ENCODE assay signal across 8 cellular contexts in the genomic region with DNA sequence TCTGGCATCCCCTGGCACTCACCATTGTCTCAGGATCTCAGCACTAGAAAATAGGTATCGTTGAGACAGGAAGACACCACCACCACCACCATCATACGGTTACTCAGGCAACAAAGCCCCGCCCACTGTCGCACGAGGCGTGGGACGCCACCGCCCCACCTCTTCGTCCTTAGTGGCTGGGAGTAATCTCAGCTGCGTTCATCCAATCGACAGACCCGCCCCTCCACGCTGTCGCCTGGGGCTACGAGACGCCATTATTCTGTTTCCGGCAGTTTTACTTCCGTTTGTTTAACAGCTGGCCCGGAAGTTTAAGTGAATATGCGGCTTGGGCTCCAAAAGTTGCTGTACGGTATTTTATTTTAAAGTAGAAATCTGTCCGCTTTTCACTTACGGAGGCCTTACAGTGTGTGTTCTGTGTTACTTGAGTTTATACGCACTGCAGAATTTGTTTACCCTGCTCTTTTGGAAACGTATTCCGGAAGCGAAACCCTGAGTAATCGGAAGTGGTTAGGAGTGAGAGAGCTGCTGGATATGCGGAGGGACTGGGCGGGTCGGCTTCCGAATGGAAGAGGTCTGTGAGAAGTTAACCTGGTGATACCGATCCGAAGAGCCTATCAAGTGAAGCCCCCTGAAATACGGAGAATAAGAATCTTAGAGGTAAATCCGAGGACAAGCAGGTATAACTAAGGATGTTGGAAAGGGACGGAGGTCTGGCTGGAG. TPM values are rescaled to one million over a fixed set of nuclear protein-coding genes. Genes with fewer than 3 reads are reported as not detected.
A peak's percentile ranks its signal among the peaks of the same experiment; 100 is the strongest.
DNase-seq lines count a peak whose midpoint lies in the region; ATAC-seq and TF ChIP-seq lines count a peak whose summit lies in the region.

A gene with protein sequence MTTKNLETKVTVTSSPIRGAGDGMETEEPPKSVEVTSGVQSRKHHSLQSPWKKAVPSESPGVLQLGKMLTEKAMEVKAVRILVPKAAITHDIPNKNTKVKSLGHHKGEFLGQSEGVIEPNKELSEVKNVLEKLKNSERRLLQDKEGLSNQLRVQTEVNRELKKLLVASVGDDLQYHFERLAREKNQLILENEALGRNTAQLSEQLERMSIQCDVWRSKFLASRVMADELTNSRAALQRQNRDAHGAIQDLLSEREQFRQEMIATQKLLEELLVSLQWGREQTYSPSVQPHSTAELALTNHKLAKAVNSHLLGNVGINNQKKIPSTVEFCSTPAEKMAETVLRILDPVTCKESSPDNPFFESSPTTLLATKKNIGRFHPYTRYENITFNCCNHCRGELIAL (plus strand): TSS at position 510 of the 720 bp plus-strand sequence. CDS start 1,328 bp downstream, outside the sequence.
A gene with protein sequence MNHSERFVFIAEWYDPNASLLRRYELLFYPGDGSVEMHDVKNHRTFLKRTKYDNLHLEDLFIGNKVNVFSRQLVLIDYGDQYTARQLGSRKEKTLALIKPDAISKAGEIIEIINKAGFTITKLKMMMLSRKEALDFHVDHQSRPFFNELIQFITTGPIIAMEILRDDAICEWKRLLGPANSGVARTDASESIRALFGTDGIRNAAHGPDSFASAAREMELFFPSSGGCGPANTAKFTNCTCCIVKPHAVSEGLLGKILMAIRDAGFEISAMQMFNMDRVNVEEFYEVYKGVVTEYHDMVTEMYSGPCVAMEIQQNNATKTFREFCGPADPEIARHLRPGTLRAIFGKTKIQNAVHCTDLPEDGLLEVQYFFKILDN (minus strand): TSS at position 112 of the 720 bp plus-strand sequence. CDS start 87 bp downstream, at position 25.

- no peaks in the 10 kb centered on the region for H3K9me3 ChIP-seq in esophagus squamous epithelium
- peaks cover 0 to 3% of the 10 kb centered on the region in 2 donors for H3K9me3 ChIP-seq in muscle layer of duodenum (ENCODE audit: control insufficient read depth in 1 of 2, low read length in 2 of 2)

- H3K27me3 Mint-ChIP-seq in activated T-cell treated with anti-CD3 and anti-CD28 coated beads, Interleukin-2, amount 50 U/mL, for 24 hours: no peaks in the 10 kb centered on the region

- H3K4me1 Mint-ChIP-seq in activated T-cell treated with anti-CD3 and anti-CD28 coated beads, Interleukin-2, amount 50 U/mL, for 24 hours (ENCODE audit: low read depth): peaks cover 36% of the 10 kb centered on the region

- H3K27me3 ChIP-seq in esophagus squamous epithelium: no peaks in the 10 kb centered on the region
- H3K27me3 ChIP-seq in muscle layer of duodenum (ENCODE audit: low read depth, low read length): no peaks in the 10 kb centered on the region

- no peak for TF ChIP-seq CTCF in esophagus squamous epithelium (IDR thresholded peaks at IDR 0.05)

- intact Hi-C loops in esophagus squamous epithelium (cut with DNase I): loop anchor here (10.0 kb wide), 1 partner anchor 177 kb away; no protein-coding TSS in a partner anchor

- H3K9me3 Mint-ChIP-seq in activated T-cell treated with anti-CD3 and anti-CD28 coated beads, Interleukin-2, amount 50 U/mL, for 24 hours: peaks cover 5% of the 10 kb centered on the region

- H3K27ac Mint-ChIP-seq in activated T-cell treated with anti-CD3 and anti-CD28 coated beads, Interleukin-2, amount 50 U/mL, for 24 hours: no peak within 1 kb of the TSS

- ATAC-seq in GM21723 (IDR thresholded peaks at IDR 0.05; ENCODE audit: unreplicated experiment): peak; percentile 95

- peaks cover 0 to 40% (median 4%) of the 10 kb centered on the region in 3 donors for H3K4me1 ChIP-seq in esophagus squamous epithelium
- H3K4me1 ChIP-seq in muscle layer of duodenum (ENCODE audit: control insufficient read depth in 1 of 2, insufficient read depth in 2 of 2, low read length in 2 of 2): peaks cover 7 to 24% of the 10 kb centered on the region in 2 donors

- 0 to 1% methylated on average over 31 to 36 of the region's 37 CpGs for WGBS in esophagus squamous epithelium, 2 donors

- DNase-seq in DMS153 treated with DMSO at 0.1 percent for 48 hours (lab: John Stamatoyannopoulos, UW; ENCODE audit: unreplicated experiment) (peak; percentile 99), KG1 (lab: John Stamatoyannopoulos, UW) (peak; percentile 98), esophagus squamous epithelium (lab: John Stamatoyannopoulos, UW) (peak; percentile 84)
- peak; percentile 98 for DNase-seq in activated T-cell treated with anti-CD3 and anti-CD28 coated beads, Interleukin-2, amount 50 U/mL, for 24 hours
- peak; percentile 98 for DNase-seq in stimulated activated CD8-positive, alpha-beta memory T cell treated with anti-CD3 and anti-CD28 coated beads, Interleukin-7, amount 100 ng/mL, for 4 hours (ENCODE audit: low read depth in 2 of 2)

- peak in 2 of 4 donors; percentile 13 to 59 for TF ChIP-seq POLR2A in esophagus squamous epithelium (IDR thresholded peaks at IDR 0.05)

- H3K27ac ChIP-seq in esophagus squamous epithelium: peak within 1 kb of the TSS; percentile 78 to 93 (median 90)
- peak within 1 kb of the TSS; percentile 88 for H3K27ac ChIP-seq in muscle layer of duodenum (ENCODE audit: low read length)

- H3K4me3 ChIP-seq in esophagus squamous epithelium (peak within 1 kb of the TSS; percentile 55 to 82 (median 74)), muscle layer of duodenum (ENCODE audit: low read depth in 1 of 2, low read length in 2 of 2) (peak within 1 kb of the TSS; percentile 76 to 95)

- peaks cover 29% of the 10 kb centered on the region for H3K36me3 Mint-ChIP-seq in activated T-cell treated with anti-CD3 and anti-CD28 coated beads, Interleukin-2, amount 50 U/mL, for 24 hours (ENCODE audit: low read depth)

- peaks cover 0 to 33% (median 0%) of the 10 kb centered on the region in 3 donors for H3K36me3 ChIP-seq in esophagus squamous epithelium
- peaks cover 3 to 19% of the 10 kb centered on the region in 2 donors for H3K36me3 ChIP-seq in muscle layer of duodenum (ENCODE audit: control insufficient read depth in 1 of 2, insufficient read depth in 2 of 2, low read length in 2 of 2)

- no peak within 1 kb of the TSS for H3K4me3 Mint-ChIP-seq in activated T-cell treated with anti-CD3 and anti-CD28 coated beads, Interleukin-2, amount 50 U/mL, for 24 hours

TF ChIP-seq in PFSK-1, 5 proteins besides CTCF, POLR2A, EP300 and RAD21:
- TF ChIP-seq FOXP2 (optimal IDR thresholded peaks at IDR 0.05; ENCODE audit: borderline replicate concordance, extremely low read depth, extremely low read length, insufficient read depth): peak; percentile 88
- TF ChIP-seq POLR2AphosphoS5 (IDR thresholded peaks at IDR 0.05; ENCODE audit: low read depth, low read length): peak; percentile 65; the same call in 1 of the 2 replicates
- TF ChIP-seq, protein P1, sequence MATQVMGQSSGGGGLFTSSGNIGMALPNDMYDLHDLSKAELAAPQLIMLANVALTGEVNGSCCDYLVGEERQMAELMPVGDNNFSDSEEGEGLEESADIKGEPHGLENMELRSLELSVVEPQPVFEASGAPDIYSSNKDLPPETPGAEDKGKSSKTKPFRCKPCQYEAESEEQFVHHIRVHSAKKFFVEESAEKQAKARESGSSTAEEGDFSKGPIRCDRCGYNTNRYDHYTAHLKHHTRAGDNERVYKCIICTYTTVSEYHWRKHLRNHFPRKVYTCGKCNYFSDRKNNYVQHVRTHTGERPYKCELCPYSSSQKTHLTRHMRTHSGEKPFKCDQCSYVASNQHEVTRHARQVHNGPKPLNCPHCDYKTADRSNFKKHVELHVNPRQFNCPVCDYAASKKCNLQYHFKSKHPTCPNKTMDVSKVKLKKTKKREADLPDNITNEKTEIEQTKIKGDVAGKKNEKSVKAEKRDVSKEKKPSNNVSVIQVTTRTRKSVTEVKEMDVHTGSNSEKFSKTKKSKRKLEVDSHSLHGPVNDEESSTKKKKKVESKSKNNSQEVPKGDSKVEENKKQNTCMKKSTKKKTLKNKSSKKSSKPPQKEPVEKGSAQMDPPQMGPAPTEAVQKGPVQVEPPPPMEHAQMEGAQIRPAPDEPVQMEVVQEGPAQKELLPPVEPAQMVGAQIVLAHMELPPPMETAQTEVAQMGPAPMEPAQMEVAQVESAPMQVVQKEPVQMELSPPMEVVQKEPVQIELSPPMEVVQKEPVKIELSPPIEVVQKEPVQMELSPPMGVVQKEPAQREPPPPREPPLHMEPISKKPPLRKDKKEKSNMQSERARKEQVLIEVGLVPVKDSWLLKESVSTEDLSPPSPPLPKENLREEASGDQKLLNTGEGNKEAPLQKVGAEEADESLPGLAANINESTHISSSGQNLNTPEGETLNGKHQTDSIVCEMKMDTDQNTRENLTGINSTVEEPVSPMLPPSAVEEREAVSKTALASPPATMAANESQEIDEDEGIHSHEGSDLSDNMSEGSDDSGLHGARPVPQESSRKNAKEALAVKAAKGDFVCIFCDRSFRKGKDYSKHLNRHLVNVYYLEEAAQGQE (IDR thresholded peaks at IDR 0.05; ENCODE audit: insufficient read depth in 1 of 2, low read depth in 2 of 2, low read length in 2 of 2): 0 out of 4 replicates have a peak, but pooled peaks of 1 of the 2 experiments have one; percentile 8
- TF ChIP-seq TAF1 (IDR thresholded peaks at IDR 0.05; ENCODE audit: borderline replicate concordance, insufficient read depth, low read length): no peak; the same call in 1 of the 2 replicates
- TF ChIP-seq SIN3A (IDR thresholded peaks at IDR 0.05; ENCODE audit: borderline replicate concordance, insufficient read depth, low read length): peak; percentile 51

RNA-seq across cellular contexts. Expression of the first gene that starts in this region (rescaled TPM):
- 5.7 TPM for polyA plus RNA-seq in PFSK-1 (2012; ENCODE audit: insufficient read length, low read depth)
- total RNA-seq in esophagus squamous epithelium: 10 to 100 TPM; 25.7 to 44.6 (median 37.7) TPM

RNA-seq across cellular contexts. Expression of the second gene that starts in this region (rescaled TPM):
- polyA plus RNA-seq in PFSK-1 (2012; ENCODE audit: insufficient read length, low read depth): 8.4 TPM
- total RNA-seq in esophagus squamous epithelium: 10 to 100 TPM in 1 of 4 donors, 1 to 10 TPM in 3; 5.7 to 10.7 (median 7.4) TPM

Comparison
In these comparisons a context has a peak if more than half of its experiments do, and no peak if none do; other contexts are left out.
1. Peak in every context shown above with its lines: DNase-seq, ATAC-seq, H3K4me3 ChIP-seq and H3K27ac ChIP-seq.